Comparison of ENCODE assay signal across 8 cellular contexts in the genomic region with DNA sequence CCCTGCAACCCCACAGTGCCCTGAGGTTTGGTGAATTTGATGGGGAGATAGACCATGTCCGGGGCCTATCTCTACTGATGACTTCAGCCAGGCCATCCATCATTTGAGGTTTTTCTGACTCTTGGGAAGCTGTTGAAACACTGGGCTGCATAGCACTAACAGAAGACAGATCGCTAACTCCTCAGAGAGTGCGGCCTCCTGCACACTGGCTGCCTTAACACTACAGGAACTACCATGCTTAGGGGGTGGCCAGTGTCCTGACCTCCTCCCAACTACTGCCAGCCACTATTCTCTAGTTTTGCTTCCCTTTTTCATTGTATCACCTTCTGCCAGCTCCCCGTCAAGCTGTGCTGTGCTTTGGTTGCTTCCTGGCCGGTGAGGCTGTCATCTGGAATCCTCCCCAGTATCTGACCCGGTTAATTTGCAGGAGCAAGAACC. TPM values are rescaled to one million over a fixed set of nuclear protein-coding genes. Genes with fewer than 3 reads are reported as not detected.
A peak's percentile ranks its signal among the peaks of the same experiment; 100 is the strongest.
DNase-seq lines count a peak whose midpoint lies in the region; ATAC-seq and TF ChIP-seq lines count a peak whose summit lies in the region.

No MANE protein-coding gene starts in this region.

- no peaks in the 10 kb centered on the region for H3K4me1 ChIP-seq in naive thymus-derived CD4-positive, alpha-beta T cell (ENCODE audit: control insufficient read depth in 2 of 2, insufficient read depth in 2 of 2, low read length in 2 of 2)

- peaks cover 9 to 62% (median 23%) of the 10 kb centered on the region in 3 experiments for H3K36me3 ChIP-seq in naive thymus-derived CD4-positive, alpha-beta T cell (ENCODE audit: control insufficient read depth in 2 of 3, insufficient read depth in 3 of 3, low read length in 3 of 3)

- peak; percentile 31 for ATAC-seq in Right ventricle myocardium inferior
- peak; percentile 48 for ATAC-seq in naive thymus-derived CD4-positive, alpha-beta T cell
- no peak for ATAC-seq in HG03045 (IDR thresholded peaks at IDR 0.05; ENCODE audit: unreplicated experiment)

- intact Hi-C loops in Right ventricle myocardium inferior (cut with DNase I) (no loop called here), cardiac septum (cut with DNase I) (no loop called here)
- intact Hi-C loops in naive thymus-derived CD4-positive, alpha-beta T cell (cut with micrococcal nuclease) = no loop called here

- POLR2A ChIA-PET in naive thymus-derived CD4-positive, alpha-beta T cell (lab: Charles Lee) = no interaction called here

- peak overlapping the region; percentile 40 to 84 for H3K27ac ChIP-seq in coronary artery
- no peak overlapping the region for H3K27ac ChIP-seq in naive thymus-derived CD4-positive, alpha-beta T cell (ENCODE audit: low read depth, low read length)

- H3K4me3 ChIP-seq in coronary artery = no peak overlapping the region
- H3K4me3 ChIP-seq in naive thymus-derived CD4-positive, alpha-beta T cell (ENCODE audit: low read length) = no peak overlapping the region

- CTCF ChIA-PET in naive thymus-derived CD4-positive, alpha-beta T cell (lab: Charles Lee) = no interaction called here

- H3K27me3 Mint-ChIP-seq in naive thymus-derived CD4-positive, alpha-beta T cell = no peaks in the 10 kb centered on the region

- DNase-seq in Right ventricle myocardium inferior (ENCODE audit: missing footprints) (no peak), cardiac septum (ENCODE audit: low spot score) (no peak), coronary artery (ENCODE audit: low spot score) (no peak), AG20443 (ENCODE audit: low spot score) (no peak), NCI-H1105 treated with DMSO at 0.1 percent for 48 hours (lab: John Stamatoyannopoulos, UW) (no peak)
- DNase-seq in naive thymus-derived CD4-positive, alpha-beta T cell = no peak
- DNase-seq in effector CD8-positive, alpha-beta T cell (lab: John Stamatoyannopoulos, UW) = no peak

- no peak for TF ChIP-seq CTCF in coronary artery (IDR thresholded peaks at IDR 0.05)

- H3K9me3 ChIP-seq in naive thymus-derived CD4-positive, alpha-beta T cell (ENCODE audit: control insufficient read depth in 2 of 3, low read length in 3 of 3) = no peaks in the 10 kb centered on the region

- H3K4me1 Mint-ChIP-seq in naive thymus-derived CD4-positive, alpha-beta T cell = peaks cover 0 to 10% (median 3%) of the 10 kb centered on the region in 7 donors

- H3K36me3 Mint-ChIP-seq in naive thymus-derived CD4-positive, alpha-beta T cell = peaks cover 8 to 59% (median 18%) of the 10 kb centered on the region in 5 donors

- no peaks in the 10 kb centered on the region for H3K27me3 ChIP-seq in naive thymus-derived CD4-positive, alpha-beta T cell (ENCODE audit: control insufficient read depth in 2 of 2, insufficient read depth in 2 of 2, low read length in 2 of 2)

- peak overlapping the region; percentile 3 to 87 (median 49) for H3K27ac Mint-ChIP-seq in naive thymus-derived CD4-positive, alpha-beta T cell

- H3K4me3 Mint-ChIP-seq in naive thymus-derived CD4-positive, alpha-beta T cell = no peak overlapping the region

- no peaks in the 10 kb centered on the region for H3K9me3 Mint-ChIP-seq in naive thymus-derived CD4-positive, alpha-beta T cell

RNA-seq across cellular contexts. Expression of gene TRAF3IP2, which starts 57.1 kb away (rescaled TPM):
- total RNA-seq in Right ventricle myocardium inferior (11.0 TPM), cardiac septum (6.5 TPM)
- 10 to 100 TPM; 12.7 to 22.1 (median 21.0) TPM for total RNA-seq in naive thymus-derived CD4-positive, alpha-beta T cell
- 10 to 100 TPM; 16.8 to 21.0 TPM for polyA plus RNA-seq in naive thymus-derived CD4-positive, alpha-beta T cell
